1 cellular context compared by ENCODE assay signal in the genomic region with DNA sequence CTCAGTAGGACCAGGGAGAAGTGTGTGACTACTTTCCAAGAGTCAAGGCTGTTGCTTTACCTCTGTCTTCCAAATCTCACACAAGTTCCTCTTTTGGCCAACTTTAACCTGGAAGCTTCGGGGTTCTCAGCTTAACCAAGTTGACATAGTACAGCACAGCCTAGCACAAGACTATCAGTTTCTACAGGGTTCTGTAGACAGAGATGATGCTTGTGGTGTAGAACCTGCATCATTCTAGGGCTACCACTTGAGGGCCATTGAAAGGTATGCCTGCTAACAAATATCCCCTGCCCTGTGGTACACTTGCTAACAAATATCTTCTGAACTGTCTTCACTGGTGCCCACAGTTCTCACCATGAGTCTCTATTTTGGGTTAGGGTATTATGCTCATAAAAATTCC.
TF ChIP-seq lines count a peak whose summit lies in the region.

No MANE protein-coding gene starts in this region.

TF ChIP-seq in K562, 482 proteins besides CTCF, POLR2A, EP300 and RAD21 (continued from another document):
- TF ChIP-seq, protein P1, sequence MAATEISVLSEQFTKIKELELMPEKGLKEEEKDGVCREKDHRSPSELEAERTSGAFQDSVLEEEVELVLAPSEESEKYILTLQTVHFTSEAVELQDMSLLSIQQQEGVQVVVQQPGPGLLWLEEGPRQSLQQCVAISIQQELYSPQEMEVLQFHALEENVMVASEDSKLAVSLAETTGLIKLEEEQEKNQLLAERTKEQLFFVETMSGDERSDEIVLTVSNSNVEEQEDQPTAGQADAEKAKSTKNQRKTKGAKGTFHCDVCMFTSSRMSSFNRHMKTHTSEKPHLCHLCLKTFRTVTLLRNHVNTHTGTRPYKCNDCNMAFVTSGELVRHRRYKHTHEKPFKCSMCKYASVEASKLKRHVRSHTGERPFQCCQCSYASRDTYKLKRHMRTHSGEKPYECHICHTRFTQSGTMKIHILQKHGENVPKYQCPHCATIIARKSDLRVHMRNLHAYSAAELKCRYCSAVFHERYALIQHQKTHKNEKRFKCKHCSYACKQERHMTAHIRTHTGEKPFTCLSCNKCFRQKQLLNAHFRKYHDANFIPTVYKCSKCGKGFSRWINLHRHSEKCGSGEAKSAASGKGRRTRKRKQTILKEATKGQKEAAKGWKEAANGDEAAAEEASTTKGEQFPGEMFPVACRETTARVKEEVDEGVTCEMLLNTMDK (IDR thresholded peaks at IDR 0.05; ENCODE audit: borderline replicate concordance, insufficient read depth, low read depth, low read length, poor library complexity, severe bottlenecking), result no peak
- TF ChIP-seq POLR2AphosphoS2 (IDR thresholded peaks at IDR 0.05; ENCODE audit: low read length) (no peak), HNRNPH1 (optimal IDR thresholded peaks at IDR 0.05; ENCODE audit: low read depth, low read length) (no peak), DDX20 (tag; IDR thresholded peaks at IDR 0.05; ENCODE audit: low read depth) (no peak), NCOA1 (IDR thresholded peaks at IDR 0.05; ENCODE audit: low read depth) (no peak)
